Comparison of ENCODE assay signal across 8 cellular contexts in the genomic region with DNA sequence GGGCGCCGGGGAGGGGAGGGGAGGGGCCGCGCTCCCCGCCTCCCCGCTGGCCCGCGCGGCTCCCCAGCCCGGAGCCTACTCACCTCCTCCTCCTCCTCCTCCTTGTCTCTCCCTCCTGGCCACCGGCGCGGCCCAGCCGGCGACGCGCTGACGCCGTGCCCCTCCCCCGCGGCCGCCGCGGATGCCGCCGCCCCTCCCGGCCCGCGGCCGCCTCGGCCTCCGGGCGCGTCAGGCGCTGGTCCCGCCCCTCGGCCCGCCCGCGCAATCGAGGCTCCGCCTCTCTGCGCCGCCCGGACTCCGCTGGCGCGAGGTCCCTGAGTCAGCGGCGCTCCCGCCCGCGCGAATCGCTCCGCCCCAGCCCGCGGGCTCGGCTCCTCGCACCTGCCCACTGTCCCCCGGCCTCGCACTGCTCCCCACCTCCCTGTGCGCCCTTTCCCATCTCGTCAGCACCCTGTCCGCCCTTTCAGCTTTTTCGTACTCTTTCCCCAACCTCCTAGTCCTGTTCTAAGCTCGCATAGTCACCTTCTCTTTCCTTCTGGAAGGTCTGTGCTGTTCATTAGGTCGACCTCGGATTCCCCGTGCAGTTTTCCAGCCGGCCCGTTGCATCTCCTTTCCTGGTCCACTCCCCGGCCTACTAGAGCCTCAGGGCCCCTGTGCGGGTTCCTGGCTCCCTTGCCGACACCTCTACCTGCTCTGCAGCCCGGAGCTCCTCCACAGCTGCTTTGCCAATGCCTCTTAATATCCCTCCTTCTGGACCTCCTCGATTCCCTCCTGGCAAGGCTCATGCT.
A peak's percentile ranks its signal among the peaks of the same experiment; 100 is the strongest.
DNase-seq lines count a peak whose midpoint lies in the region; ATAC-seq and TF ChIP-seq lines count a peak whose summit lies in the region.

No MANE protein-coding gene starts in this region.

- peak overlapping the region; percentile 87 for H3K27ac ChIP-seq in SU-DHL-6 (ENCODE audit: low read depth, low read length)
- peak overlapping the region; percentile 78 to 96 (median 92) for H3K27ac ChIP-seq in heart right ventricle
- H3K27ac ChIP-seq in upper lobe of left lung: peak overlapping the region; percentile 84 to 95 (median 88)

- H4K20me1 ChIP-seq in SU-DHL-6 (ENCODE audit: low read depth, low read length): no peaks in the 10 kb centered on the region

- peaks cover 42% of the 10 kb centered on the region for H3K79me2 ChIP-seq in SU-DHL-6 (ENCODE audit: insufficient read depth, low read length)

- DNase-seq in GM13976 (ENCODE audit: low spot score): peak; percentile 95
- peak; percentile 73 for DNase-seq in NCI-H1105 treated with DMSO at 0.1 percent for 48 hours (lab: John Stamatoyannopoulos, UW)
- peak; percentile 97 for DNase-seq in adipocyte (ENCODE audit: low read depth)
- peak; percentile 80 to 90 for DNase-seq in heart right ventricle
- DNase-seq in posterior vena cava (ENCODE audit: low spot score): peak; percentile 96
- DNase-seq in upper lobe of left lung: peak; percentile 90 to 98

- H3K4me3 ChIP-seq in SU-DHL-6 (ENCODE audit: insufficient read depth, low read length, poor library complexity, severe bottlenecking): peak overlapping the region; percentile 71
- H3K4me3 ChIP-seq in adipocyte (ENCODE audit: low read length): peak overlapping the region; percentile 79
- H3K4me3 ChIP-seq in heart right ventricle: peak overlapping the region in 9 of 10 donors; percentile 58 to 97 (median 89)
- peak overlapping the region; percentile 49 to 88 (median 68) for H3K4me3 ChIP-seq in upper lobe of left lung

- no peaks in the 10 kb centered on the region for H3K9me2 ChIP-seq in SU-DHL-6 (replicated peaks; ENCODE audit: insufficient read depth, low read length)

- peak; percentile 92 for ATAC-seq in HG02759 (IDR thresholded peaks at IDR 0.05; ENCODE audit: unreplicated experiment)
- ATAC-seq in heart right ventricle: peak; percentile 94 to 98 (median 95)
- ATAC-seq in upper lobe of left lung (ENCODE audit: low FRiP score in 2 of 2): peak; percentile 96 to 97

- H3K9me3 ChIP-seq in SU-DHL-6 (ENCODE audit: insufficient read depth, low read length) (no peaks in the 10 kb centered on the region), adipocyte (ENCODE audit: control insufficient read depth, low read length) (no peaks in the 10 kb centered on the region), heart right ventricle (no peaks in the 10 kb centered on the region), upper lobe of left lung (no peaks in the 10 kb centered on the region)

- H3K4me1 ChIP-seq in adipocyte (ENCODE audit: control insufficient read depth, insufficient read depth, low read length) (peaks cover 31% of the 10 kb centered on the region), heart right ventricle (peaks cover 0 to 22% (median 16%) of the 10 kb centered on the region in 9 donors), upper lobe of left lung (peaks cover 11 to 20% (median 18%) of the 10 kb centered on the region in 4 donors)

- H2AFZ ChIP-seq in SU-DHL-6 (ENCODE audit: low read depth, low read length, severe bottlenecking): peak overlapping the region; percentile 83

- intact Hi-C loops in heart right ventricle (cut with DNase I): loop anchor here in 7 of 10 donors (5.0 kb wide), 4 partner anchors 50 to 190 kb away; a partner anchor contains a TSS
- intact Hi-C loops in posterior vena cava (cut with DNase I): loop anchor here in 1 of 2 donors (5.0 kb wide), 1 partner anchor 185 kb away; no protein-coding TSS in a partner anchor

- in situ Hi-C loops in GM13976 (cut with MboI; ENCODE audit: low sequenced_read_pairs, unreplicated experiment): no loop called here

- H3K4me2 ChIP-seq in SU-DHL-6 (ENCODE audit: low read depth, low read length, poor library complexity, severe bottlenecking): peak overlapping the region; percentile 98

- TF ChIP-seq EP300 in upper lobe of left lung (IDR thresholded peaks at IDR 0.05): no peak

- H3K9ac ChIP-seq in SU-DHL-6 (ENCODE audit: low read length) (peak overlapping the region; percentile 88), adipocyte (ENCODE audit: low read length) (peak overlapping the region; percentile 85)

- peaks cover 12% of the 10 kb centered on the region; the same call in 1 of the 2 replicates for H3F3A ChIP-seq in SU-DHL-6 (ENCODE audit: insufficient read depth)

- 2% methylated on average over 37 to 75 of the region's 77 CpGs for WGBS in heart right ventricle, 2 donors
- WGBS in upper lobe of left lung, 2 donors: 3 to 5% methylated on average over 34 to 63 of the region's 77 CpGs

- H3K27me3 ChIP-seq in SU-DHL-6 (ENCODE audit: low read length) (no peaks in the 10 kb centered on the region), adipocyte (replicated peaks; ENCODE audit: control insufficient read depth, insufficient read depth, low read length) (no peaks in the 10 kb centered on the region), heart right ventricle (no peaks in the 10 kb centered on the region), upper lobe of left lung (no peaks in the 10 kb centered on the region)

- TF ChIP-seq CTCF in GM13976 (IDR thresholded peaks at IDR 0.05; ENCODE audit: borderline replicate concordance, control extremely low read depth, extremely low read depth, insufficient read depth, missing control alignments) (no peak), SU-DHL-6 (IDR thresholded peaks at IDR 0.05; ENCODE audit: insufficient read depth, low read length, poor library complexity, severe bottlenecking) (no peak), heart right ventricle (IDR thresholded peaks at IDR 0.05) (no peak), upper lobe of left lung (IDR thresholded peaks at IDR 0.05) (no peak)

- peak in 2 of 4 donors; percentile 32 to 62 for TF ChIP-seq POLR2A in upper lobe of left lung (IDR thresholded peaks at IDR 0.05)

- H3K36me3 ChIP-seq in SU-DHL-6 (ENCODE audit: low read length) (no peaks in the 10 kb centered on the region), adipocyte (ENCODE audit: control insufficient read depth, insufficient read depth, low read length, severe bottlenecking) (no peaks in the 10 kb centered on the region), heart right ventricle (no peaks in the 10 kb centered on the region), upper lobe of left lung (no peaks in the 10 kb centered on the region)

Comparison
In these comparisons a context has a peak if more than half of its experiments do, and no peak if none do; other contexts are left out.
1. Peak in every context shown above with its lines: DNase-seq, ATAC-seq, H3K4me3 ChIP-seq and H3K27ac ChIP-seq.